ENCODE assay signal across 28 cellular contexts in genomic region chr10:129719415-129719739, GRCh38.
"Had no signal": no experiment of that assay in that cellular context is flagged by ENCODE, and none has a peak within 500 bp of the region (broad histone marks: within the 10 kb centered on the region; RNA-seq: fewer than 3 reads in every experiment).

No MANE protein-coding gene starts in this region.

- H3K4me3 ChIP-seq: adrenal gland, body of pancreas, dorsolateral prefrontal cortex, esophagus muscularis mucosa, gastrocnemius medialis, heart left ventricle had no signal

- H3K36me3 ChIP-seq: adrenal gland, gastrocnemius medialis, heart left ventricle had no signal

- H3K27me3 Mint-ChIP-seq: activated CD4-positive, alpha-beta memory T cell treated with anti-CD3 and anti-CD28 coated beads, Interleukin-2, amount 10 ng/mL, durations not matched to agents 7 days and 5 days; activated CD4-positive, alpha-beta T cell treated with anti-CD3 and anti-CD28 coated beads, Interleukin-2, amount 10 ng/mL, durations not matched to agents 7 days and 5 days; activated naive CD4-positive, alpha-beta T cell treated with anti-CD3 and anti-CD28 coated beads, Interleukin-2, amount 50 U/mL, for 24 hours; activated naive CD8-positive, alpha-beta T cell treated with anti-CD3 and anti-CD28 coated beads for 36 hours; activated naive CD8-positive, alpha-beta T cell treated with anti-CD3 and anti-CD28 coated beads, Interleukin-2, amount 50 U/mL, for 24 hours; dendritic cell treated with granulocyte-macrophage colony-stimulating factor and Interleukin-4, amounts not matched to agents 40 ng/mL and 50 ng/mL, for 4 days had no signal

- H3K9me3 ChIP-seq: adrenal gland, body of pancreas, gastrocnemius medialis had no signal

- H3K4me1 Mint-ChIP-seq: activated CD4-positive, alpha-beta memory T cell treated with anti-CD3 and anti-CD28 coated beads, Interleukin-2, amount 10 ng/mL, durations not matched to agents 7 days and 5 days; activated CD4-positive, alpha-beta T cell treated with anti-CD3 and anti-CD28 coated beads, Interleukin-2, amount 10 ng/mL, durations not matched to agents 7 days and 5 days; activated naive CD4-positive, alpha-beta T cell treated with anti-CD3 and anti-CD28 coated beads, Interleukin-2, amount 50 U/mL, for 24 hours; activated naive CD8-positive, alpha-beta T cell treated with anti-CD3 and anti-CD28 coated beads for 36 hours; activated naive CD8-positive, alpha-beta T cell treated with anti-CD3 and anti-CD28 coated beads, Interleukin-2, amount 50 U/mL, for 24 hours had no signal

- ATAC-seq: activated naive CD8-positive, alpha-beta T cell treated with anti-CD3 and anti-CD28 coated beads, Interleukin-2, amount 50 U/mL, for 24 hours; activated T-cell treated with anti-CD3 and anti-CD28 coated beads, Interleukin-2, amount 50 U/mL, for 4 hours; body of pancreas; gastrocnemius medialis; WTC11 had no signal

- H3K27me3 ChIP-seq: adrenal gland, body of pancreas, dorsolateral prefrontal cortex, esophagus muscularis mucosa, foreskin keratinocyte, gastrocnemius medialis, heart left ventricle had no signal

- H3K27ac Mint-ChIP-seq: activated CD4-positive, alpha-beta memory T cell treated with anti-CD3 and anti-CD28 coated beads, Interleukin-2, amount 10 ng/mL, durations not matched to agents 7 days and 5 days; activated CD4-positive, alpha-beta T cell treated with anti-CD3 and anti-CD28 coated beads, Interleukin-2, amount 10 ng/mL, durations not matched to agents 7 days and 5 days; activated naive CD4-positive, alpha-beta T cell treated with anti-CD3 and anti-CD28 coated beads for 36 hours; activated naive CD4-positive, alpha-beta T cell treated with anti-CD3 and anti-CD28 coated beads, Interleukin-2, amount 50 U/mL, for 24 hours; activated naive CD8-positive, alpha-beta T cell treated with anti-CD3 and anti-CD28 coated beads for 36 hours; activated naive CD8-positive, alpha-beta T cell treated with anti-CD3 and anti-CD28 coated beads, Interleukin-2, amount 50 U/mL, for 24 hours; activated T-helper 2 cell treated with anti-CD3 and anti-CD28 coated beads, Interferon-gamma antibody, Interleukin-2, Interleukin-4, amounts not matched to agents 10 μg/mL and 5 μg/mL and 100 μg/mL, durations not matched to agents 14 hours and 24 hours and 36 hours; dendritic cell treated with granulocyte-macrophage colony-stimulating factor and Interleukin-4, amounts not matched to agents 40 ng/mL and 50 ng/mL, for 4 days; WTC11 had no signal

- DNase-seq: activated CD4-positive, alpha-beta memory T cell treated with anti-CD3 and anti-CD28 coated beads, Interleukin-2, amount 10 ng/mL, durations not matched to agents 7 days and 5 days; activated CD4-positive, alpha-beta T cell treated with anti-CD3 and anti-CD28 coated beads for 1 hour; activated CD4-positive, alpha-beta T cell treated with anti-CD3 and anti-CD28 coated beads for 4 hours; activated CD4-positive, alpha-beta T cell treated with anti-CD3 and anti-CD28 coated beads, Interleukin-2, amount 10 ng/mL, durations not matched to agents 7 days and 5 days; activated CD4-positive, alpha-beta T cell treated with anti-CD3 and anti-CD28 coated beads, Interleukin-2, amount 50 U/mL, for 4 hours; activated effector memory CD4-positive, alpha-beta T cell treated with anti-CD3 and anti-CD28 coated beads, Interleukin-2, amount 50 U/mL, for 16 hours; activated naive CD4-positive, alpha-beta T cell treated with anti-CD3 and anti-CD28 coated beads for 36 hours; activated naive CD8-positive, alpha-beta T cell treated with anti-CD3 and anti-CD28 coated beads for 36 hours; activated naive CD8-positive, alpha-beta T cell treated with anti-CD3 and anti-CD28 coated beads, Interleukin-2, amount 50 U/mL, for 24 hours; activated T-cell treated with anti-CD3 and anti-CD28 coated beads, Interleukin-2, amount 50 U/mL, for 4 hours; amygdala; aorta; body of pancreas; caudate nucleus; dorsolateral prefrontal cortex; effector memory CD4-positive, alpha-beta T cell; erythroblast; gastrocnemius medialis; glutamatergic neuron; T-helper 2 cell had no signal

- H3K27ac ChIP-seq: adrenal gland, body of pancreas, dorsolateral prefrontal cortex, esophagus muscularis mucosa, foreskin keratinocyte, gastrocnemius medialis, heart left ventricle had no signal

- H3K9me3 Mint-ChIP-seq: dendritic cell treated with granulocyte-macrophage colony-stimulating factor and Interleukin-4, amounts not matched to agents 40 ng/mL and 50 ng/mL, for 4 days had no signal

- H3K4me3 Mint-ChIP-seq: activated CD4-positive, alpha-beta memory T cell treated with anti-CD3 and anti-CD28 coated beads, Interleukin-2, amount 10 ng/mL, durations not matched to agents 7 days and 5 days; activated CD4-positive, alpha-beta T cell treated with anti-CD3 and anti-CD28 coated beads, Interleukin-2, amount 10 ng/mL, durations not matched to agents 7 days and 5 days; activated naive CD4-positive, alpha-beta T cell treated with anti-CD3 and anti-CD28 coated beads for 36 hours; activated naive CD4-positive, alpha-beta T cell treated with anti-CD3 and anti-CD28 coated beads, Interleukin-2, amount 50 U/mL, for 24 hours; activated naive CD8-positive, alpha-beta T cell treated with anti-CD3 and anti-CD28 coated beads for 36 hours; activated naive CD8-positive, alpha-beta T cell treated with anti-CD3 and anti-CD28 coated beads, Interleukin-2, amount 50 U/mL, for 24 hours; activated T-cell treated with anti-CD3 and anti-CD28 coated beads, Interleukin-2, amount 50 U/mL, for 4 hours; dendritic cell treated with granulocyte-macrophage colony-stimulating factor and Interleukin-4, amounts not matched to agents 40 ng/mL and 50 ng/mL, for 4 days; WTC11 had no signal

- H3K4me1 ChIP-seq: adrenal gland, body of pancreas, esophagus muscularis mucosa, foreskin keratinocyte, gastrocnemius medialis had no signal
